In the genomic region with DNA sequence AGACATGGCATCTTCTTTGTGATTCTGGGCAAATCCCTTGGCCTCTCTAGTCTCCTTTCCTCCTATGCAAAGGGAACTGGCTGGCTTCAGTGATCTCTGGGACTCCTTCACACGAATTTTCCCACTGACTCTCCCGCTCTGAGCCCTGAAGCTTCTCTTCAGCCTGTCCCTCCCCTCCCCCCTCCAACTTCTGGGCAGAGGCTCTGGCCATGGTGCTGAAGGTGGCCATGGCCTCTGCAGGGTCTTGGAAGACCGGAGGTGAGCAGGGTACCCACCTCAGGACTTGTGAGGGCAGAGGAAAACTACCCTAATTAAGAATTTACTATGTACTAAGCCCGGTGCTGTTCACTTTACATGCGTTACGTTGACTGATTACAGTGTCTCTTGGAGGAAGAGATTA, we compare ENCODE assay signal across 17 cellular contexts. TPM values are rescaled to one million over a fixed set of nuclear protein-coding genes. Genes with fewer than 3 reads are reported as not detected.
A peak's percentile ranks its signal among the peaks of the same experiment; 100 is the strongest.
DNase-seq lines count a peak whose midpoint lies in the region; ATAC-seq and TF ChIP-seq lines count a peak whose summit lies in the region.
"Had no signal": no experiment of that assay in that cellular context is flagged by ENCODE, and none has a peak within 500 bp of the region (broad histone marks: within the 10 kb centered on the region; RNA-seq: fewer than 3 reads in every experiment).

No MANE protein-coding gene starts in this region.

- H3K27ac ChIP-seq in RWPE2 (ENCODE audit: poor library complexity, severe bottlenecking), result no peak overlapping the region
- no peak overlapping the region for H3K27ac ChIP-seq in esophagus squamous epithelium
- H3K27ac ChIP-seq: KMS-11, neutrophil had no signal

- TF ChIP-seq CTCF in RWPE2 (IDR thresholded peaks at IDR 0.05; ENCODE audit: poor library complexity, severe bottlenecking) (no peak), esophagus squamous epithelium (IDR thresholded peaks at IDR 0.05) (no peak)

- peak; percentile 49; the same call in 1 of the 3 replicates for ATAC-seq in RWPE2 (ENCODE audit: low read depth)
- ATAC-seq: activated naive CD8-positive, alpha-beta T cell treated with anti-CD3 and anti-CD28 coated beads, Interleukin-2, amount 50 U/mL, for 24 hours; stimulated activated naive B cell treated with anti-CD40 and anti-IgM and Interleukin-4, amounts not matched to agents 10 μg/mL and 1 μg/mL and 100 μg/mL, for 72 hours had no signal

- H3K9me3 ChIP-seq in RWPE2 (ENCODE audit: severe bottlenecking) (no peaks in the 10 kb centered on the region), MG63 (no peaks in the 10 kb centered on the region), esophagus squamous epithelium (no peaks in the 10 kb centered on the region)
- H3K9me3 ChIP-seq: neutrophil had no signal

- intact Hi-C loops in esophagus squamous epithelium (cut with DNase I), result no loop called here

- H3K36me3 ChIP-seq in RWPE2 (ENCODE audit: low read depth) (no peaks in the 10 kb centered on the region), MG63 (no peaks in the 10 kb centered on the region), esophagus squamous epithelium (no peaks in the 10 kb centered on the region)
- H3K36me3 ChIP-seq: neutrophil had no signal

- whole genome bisulfite sequencing in esophagus squamous epithelium, 2 donors, result 37 to 59% methylated on average over 5 to 6 of the region's 6 CpGs

- no peak for TF ChIP-seq POLR2A in esophagus squamous epithelium (IDR thresholded peaks at IDR 0.05)

- H3K27me3 ChIP-seq in RWPE2 (ENCODE audit: insufficient read depth, poor library complexity, severe bottlenecking) (no peaks in the 10 kb centered on the region), MG63 (no peaks in the 10 kb centered on the region), esophagus squamous epithelium (peaks cover 0 to 28% (median 0%) of the 10 kb centered on the region in 4 donors)

- peak; percentile 13 for DNase-seq in NOMO-1 treated with DMSO at 0.1 percent for 48 hours (lab: John Stamatoyannopoulos, UW; ENCODE audit: unreplicated experiment)
- DNase-seq in NOMO-1 treated with dmso at 0.1 percent for 144 hours (lab: John Stamatoyannopoulos, UW; ENCODE audit: unreplicated experiment), result no peak
- no peak for DNase-seq in RWPE2 (ENCODE audit: low spot score)
- DNase-seq in fibroblast of peridontal ligament (ENCODE audit: extremely low read depth), result peak; percentile 6
- peak; percentile 21 for DNase-seq in renal cortical epithelial cell (ENCODE audit: low read depth)
- DNase-seq in NCI-H1417 (lab: John Stamatoyannopoulos, UW), result no peak
- DNase-seq in MG63, result no peak
- DNase-seq in esophagus squamous epithelium (lab: John Stamatoyannopoulos, UW), result no peak
- DNase-seq: activated naive CD8-positive, alpha-beta T cell treated with anti-CD3 and anti-CD28 coated beads, Interleukin-2, amount 50 U/mL, for 24 hours; DMS79; NCI-H226; stimulated activated CD4-positive, alpha-beta T cell treated with anti-CD3 and anti-CD28 coated beads, Interleukin-1b, Interleukin-23, amount 100 ng/mL, for 48 hours; stimulated activated naive B cell treated with anti-CD40 and anti-IgM and Interleukin-4, amounts not matched to agents 10 μg/mL and 1 μg/mL and 100 μg/mL, for 72 hours; SW 1271 had no signal

- no peaks in the 10 kb centered on the region for H3K4me1 ChIP-seq in RWPE2 (ENCODE audit: insufficient read depth, poor library complexity, severe bottlenecking)
- H3K4me1 ChIP-seq in esophagus squamous epithelium, result peaks cover 6 to 42% (median 25%) of the 10 kb centered on the region in 3 donors

- H3K4me3 ChIP-seq in RWPE2 (ENCODE audit: severe bottlenecking) (no peak overlapping the region), MG63 (no peak overlapping the region), esophagus squamous epithelium (no peak overlapping the region)

RNA-seq across cellular contexts. Expression of gene POU3F1, which starts 29.4 kb away (rescaled TPM):
- total RNA-seq in renal cortical epithelial cell (0.05 TPM in 1 of 2 replicates, not detected in the other), esophagus squamous epithelium (1 to 10 TPM; 2.1 to 4.5 (median 2.8) TPM)
- total RNA-seq in MG63 (2014; rRNA removed; shearing (Covaris generic); ENCODE audit: low replicate concordance), result not detected in 2 replicates
- total RNA-seq: A172 had no signal

Comparison
In these comparisons a context has a peak if more than half of its experiments do, and no peak if none do; other contexts are left out.
1. DNase-seq: peak in NOMO-1 treated with DMSO at 0.1 percent for 48 hours (single experiment), fibroblast of peridontal ligament (single experiment) and renal cortical epithelial cell (single experiment); none in NOMO-1 treated with dmso at 0.1 percent for 144 hours (single experiment), RWPE2 (single experiment), NCI-H1417 (0 of 3), MG63 (single experiment) and esophagus squamous epithelium (single experiment).